1 cellular context compared by ENCODE assay signal in the genomic region with DNA sequence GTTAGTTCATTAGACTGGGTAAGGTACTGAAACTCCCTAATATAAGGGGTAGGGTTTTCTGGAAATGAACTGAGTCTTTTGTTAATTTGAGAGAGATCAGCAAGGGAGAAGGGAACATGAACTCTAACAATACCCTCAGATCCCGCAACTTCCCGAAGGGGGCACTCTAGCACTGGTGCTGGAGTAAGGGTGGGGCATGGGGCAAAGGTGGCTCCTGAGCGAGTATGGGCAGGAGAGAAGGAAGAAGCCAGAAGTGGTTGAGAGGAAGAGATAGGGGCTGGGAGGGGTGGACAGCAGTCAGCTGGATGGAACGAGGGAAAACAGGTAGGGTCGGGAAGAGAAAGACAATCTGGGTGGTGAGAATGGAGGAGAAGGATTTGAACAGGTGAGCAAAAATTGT.
TF ChIP-seq lines count a peak whose summit lies in the region.

No MANE protein-coding gene starts in this region.

TF ChIP-seq in GM23338, 12 proteins besides CTCF, POLR2A, EP300 and RAD21 (continued from another document):
- TF ChIP-seq, protein P1, sequence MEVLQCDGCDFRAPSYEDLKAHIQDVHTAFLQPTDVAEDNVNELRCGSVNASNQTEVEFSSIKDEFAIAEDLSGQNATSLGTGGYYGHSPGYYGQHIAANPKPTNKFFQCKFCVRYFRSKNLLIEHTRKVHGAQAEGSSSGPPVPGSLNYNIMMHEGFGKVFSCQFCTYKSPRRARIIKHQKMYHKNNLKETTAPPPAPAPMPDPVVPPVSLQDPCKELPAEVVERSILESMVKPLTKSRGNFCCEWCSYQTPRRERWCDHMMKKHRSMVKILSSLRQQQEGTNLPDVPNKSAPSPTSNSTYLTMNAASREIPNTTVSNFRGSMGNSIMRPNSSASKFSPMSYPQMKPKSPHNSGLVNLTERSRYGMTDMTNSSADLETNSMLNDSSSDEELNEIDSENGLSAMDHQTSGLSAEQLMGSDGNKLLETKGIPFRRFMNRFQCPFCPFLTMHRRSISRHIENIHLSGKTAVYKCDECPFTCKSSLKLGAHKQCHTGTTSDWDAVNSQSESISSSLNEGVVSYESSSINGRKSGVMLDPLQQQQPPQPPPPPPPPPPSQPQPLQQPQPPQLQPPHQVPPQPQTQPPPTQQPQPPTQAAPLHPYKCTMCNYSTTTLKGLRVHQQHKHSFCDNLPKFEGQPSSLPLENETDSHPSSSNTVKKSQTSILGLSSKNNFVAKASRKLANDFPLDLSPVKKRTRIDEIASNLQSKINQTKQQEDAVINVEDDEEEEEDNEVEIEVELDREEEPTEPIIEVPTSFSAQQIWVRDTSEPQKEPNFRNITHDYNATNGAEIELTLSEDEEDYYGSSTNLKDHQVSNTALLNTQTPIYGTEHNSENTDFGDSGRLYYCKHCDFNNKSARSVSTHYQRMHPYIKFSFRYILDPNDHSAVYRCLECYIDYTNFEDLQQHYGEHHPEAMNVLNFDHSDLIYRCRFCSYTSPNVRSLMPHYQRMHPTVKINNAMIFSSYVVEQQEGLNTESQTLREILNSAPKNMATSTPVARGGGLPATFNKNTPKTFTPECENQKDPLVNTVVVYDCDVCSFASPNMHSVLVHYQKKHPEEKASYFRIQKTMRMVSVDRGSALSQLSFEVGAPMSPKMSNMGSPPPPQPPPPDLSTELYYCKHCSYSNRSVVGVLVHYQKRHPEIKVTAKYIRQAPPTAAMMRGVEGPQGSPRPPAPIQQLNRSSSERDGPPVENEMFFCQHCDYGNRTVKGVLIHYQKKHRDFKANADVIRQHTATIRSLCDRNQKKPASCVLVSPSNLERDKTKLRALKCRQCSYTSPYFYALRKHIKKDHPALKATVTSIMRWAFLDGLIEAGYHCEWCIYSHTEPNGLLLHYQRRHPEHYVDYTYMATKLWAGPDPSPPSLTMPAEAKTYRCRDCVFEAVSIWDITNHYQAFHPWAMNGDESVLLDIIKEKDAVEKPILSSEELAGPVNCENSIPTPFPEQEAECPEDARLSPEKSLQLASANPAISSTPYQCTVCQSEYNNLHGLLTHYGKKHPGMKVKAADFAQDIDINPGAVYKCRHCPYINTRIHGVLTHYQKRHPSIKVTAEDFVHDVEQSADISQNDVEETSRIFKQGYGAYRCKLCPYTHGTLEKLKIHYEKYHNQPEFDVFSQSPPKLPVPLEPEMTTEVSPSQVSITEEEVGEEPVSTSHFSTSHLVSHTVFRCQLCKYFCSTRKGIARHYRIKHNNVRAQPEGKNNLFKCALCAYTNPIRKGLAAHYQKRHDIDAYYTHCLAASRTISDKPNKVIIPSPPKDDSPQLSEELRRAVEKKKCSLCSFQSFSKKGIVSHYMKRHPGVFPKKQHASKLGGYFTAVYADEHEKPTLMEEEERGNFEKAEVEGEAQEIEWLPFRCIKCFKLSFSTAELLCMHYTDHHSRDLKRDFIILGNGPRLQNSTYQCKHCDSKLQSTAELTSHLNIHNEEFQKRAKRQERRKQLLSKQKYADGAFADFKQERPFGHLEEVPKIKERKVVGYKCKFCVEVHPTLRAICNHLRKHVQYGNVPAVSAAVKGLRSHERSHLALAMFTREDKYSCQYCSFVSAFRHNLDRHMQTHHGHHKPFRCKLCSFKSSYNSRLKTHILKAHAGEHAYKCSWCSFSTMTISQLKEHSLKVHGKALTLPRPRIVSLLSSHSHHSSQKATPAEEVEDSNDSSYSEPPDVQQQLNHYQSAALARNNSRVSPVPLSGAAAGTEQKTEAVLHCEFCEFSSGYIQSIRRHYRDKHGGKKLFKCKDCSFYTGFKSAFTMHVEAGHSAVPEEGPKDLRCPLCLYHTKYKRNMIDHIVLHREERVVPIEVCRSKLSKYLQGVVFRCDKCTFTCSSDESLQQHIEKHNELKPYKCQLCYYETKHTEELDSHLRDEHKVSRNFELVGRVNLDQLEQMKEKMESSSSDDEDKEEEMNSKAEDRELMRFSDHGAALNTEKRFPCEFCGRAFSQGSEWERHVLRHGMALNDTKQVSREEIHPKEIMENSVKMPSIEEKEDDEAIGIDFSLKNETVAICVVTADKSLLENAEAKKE (CRISPR knock-in tag; IDR thresholded peaks at IDR 0.05): no peak
